In the genomic region with DNA sequence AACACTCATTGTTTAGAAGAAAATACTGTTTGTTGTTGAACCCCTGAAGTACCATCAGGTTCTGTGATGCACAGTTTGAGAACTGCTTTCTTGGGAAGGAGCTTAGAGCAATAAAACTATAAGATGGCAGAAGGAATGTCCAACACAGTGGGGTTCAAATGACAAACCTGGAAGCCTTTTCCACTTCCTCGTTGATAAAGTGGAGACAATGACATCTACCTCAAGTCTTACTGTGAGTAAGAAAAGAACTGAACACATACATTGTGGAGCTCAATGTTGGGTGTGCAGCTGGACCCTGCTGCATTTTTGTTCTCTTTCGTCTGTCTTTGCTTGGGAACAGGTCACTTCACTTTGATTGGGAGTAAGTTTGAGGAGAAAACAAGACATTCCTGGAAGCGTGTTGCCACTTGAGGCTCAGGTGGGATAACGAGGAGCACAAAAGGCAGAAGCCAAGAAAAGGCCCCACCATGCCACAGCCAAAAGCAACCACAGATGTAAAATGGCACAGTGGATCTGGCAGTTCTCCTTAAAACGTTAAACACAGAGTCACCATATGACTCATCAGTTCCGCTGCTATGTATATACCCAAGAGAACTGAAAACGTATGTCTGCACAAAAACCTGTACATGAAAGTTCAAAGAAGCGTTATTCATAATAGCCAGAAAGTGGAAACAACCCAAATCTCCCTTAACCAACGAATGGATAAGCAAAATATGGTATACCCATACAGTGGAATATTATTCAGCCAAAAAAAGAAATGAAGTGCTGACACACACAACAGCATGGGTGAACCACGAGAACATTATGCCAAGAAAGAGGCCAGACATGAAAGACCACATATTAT, we compare ENCODE assay signal across 9 cellular contexts. TPM values are rescaled to one million over a fixed set of nuclear protein-coding genes. Genes with fewer than 3 reads are reported as not detected.
DNase-seq lines count a peak whose midpoint lies in the region; ATAC-seq, FAIRE-seq and TF ChIP-seq lines count a peak whose summit lies in the region.
"Had no signal": no experiment of that assay in that cellular context is flagged by ENCODE, and none has a peak within 500 bp of the region (broad histone marks: within the 10 kb centered on the region; RNA-seq: fewer than 3 reads in every experiment).

No MANE protein-coding gene starts in this region.

- H3K9me2 ChIP-seq in GM23248 (ENCODE audit: insufficient read depth) = no peaks in the 10 kb centered on the region

- POLR2A ChIA-PET in endothelial cell of umbilical vein (lab: Charles Lee) (no interaction called here), Caco-2 (lab: Charles Lee) (no interaction called here)
- POLR2A ChIA-PET in naive thymus-derived CD8-positive, alpha-beta T cell (lab: Charles Lee) = no interaction called here

- H3K4me3 ChIP-seq in GM23248 = no peak overlapping the region
- no peak overlapping the region for H3K4me3 ChIP-seq in endothelial cell of umbilical vein (replicated peaks in 1 of 3; ENCODE audit: insufficient read depth in 1 of 3, low read depth in 1 of 3, low read length in 3 of 3)
- H3K4me3 ChIP-seq in Caco-2 (ENCODE audit: low read depth, low read length) = no peak overlapping the region

- intact Hi-C loops in endothelial cell of umbilical vein (cut with micrococcal nuclease) (no loop called here), Caco-2 (cut with micrococcal nuclease; ENCODE audit: unreplicated experiment) (no loop called here)

- ATAC-seq in GM18517 (IDR thresholded peaks at IDR 0.05; ENCODE audit: unreplicated experiment) = peak; percentile 80
- ATAC-seq in naive thymus-derived CD8-positive, alpha-beta T cell = no peak

- no peaks in the 10 kb centered on the region for H4K20me1 ChIP-seq in GM23248 (ENCODE audit: insufficient read depth)
- H4K20me1 ChIP-seq in endothelial cell of umbilical vein (replicated peaks; ENCODE audit: control insufficient read depth, extremely low read depth, insufficient read depth, low read length) = no peaks in the 10 kb centered on the region

- no peak for TF ChIP-seq CTCF in endothelial cell of umbilical vein (IDR thresholded peaks at IDR 0.05; ENCODE audit: extremely low read depth in 1 of 2, insufficient read depth in 1 of 2, low read depth in 1 of 2, low read length in 2 of 2)
- no peak for TF ChIP-seq CTCF in Caco-2 (IDR thresholded peaks at IDR 0.05; ENCODE audit: insufficient read depth in 1 of 2, low read depth in 1 of 2, low read length in 1 of 2, severe bottlenecking in 1 of 2, unreplicated experiment in 1 of 2)

- H3K4me1 ChIP-seq in GM23248 (ENCODE audit: insufficient read depth) = no peaks in the 10 kb centered on the region
- no peaks in the 10 kb centered on the region for H3K4me1 ChIP-seq in endothelial cell of umbilical vein (ENCODE audit: control insufficient read depth, extremely low read depth, insufficient read depth, low read length)
- no peaks in the 10 kb centered on the region for H3K4me1 ChIP-seq in Caco-2

- no peak overlapping the region for H3K27ac Mint-ChIP-seq in Caco-2 (ENCODE audit: unreplicated experiment)
- H3K27ac Mint-ChIP-seq in naive thymus-derived CD8-positive, alpha-beta T cell = no peak overlapping the region

- H3K27me3 ChIP-seq in GM23248 (replicated peaks; ENCODE audit: insufficient read depth) (no peaks in the 10 kb centered on the region), endothelial cell of umbilical vein (ENCODE audit: control insufficient read depth in 2 of 2, insufficient read depth in 2 of 2, low read length in 2 of 2) (no peaks in the 10 kb centered on the region), Caco-2 (replicated peaks; ENCODE audit: control insufficient read depth, insufficient read depth, low read length) (no peaks in the 10 kb centered on the region)

- no peaks in the 10 kb centered on the region for H3K27me3 Mint-ChIP-seq in Caco-2 (ENCODE audit: insufficient read depth, unreplicated experiment)
- H3K27me3 Mint-ChIP-seq in naive thymus-derived CD8-positive, alpha-beta T cell = no peaks in the 10 kb centered on the region

- DNase-seq in GM23248 (peak; percentile 44), M059J (ENCODE audit: low read depth) (peak; percentile 57), endothelial cell of umbilical vein (ENCODE audit: low read depth, low spot score) (no peak), Caco-2 (no peak), hepatic stellate cell (ENCODE audit: low spot score) (no peak), NCI-H446 treated with DMSO at 0.1 percent for 48 hours (lab: John Stamatoyannopoulos, UW) (no peak)
- no peak for DNase-seq in naive thymus-derived CD8-positive, alpha-beta T cell

- H3K9me3 Mint-ChIP-seq in Caco-2 (ENCODE audit: unreplicated experiment) = no peaks in the 10 kb centered on the region
- H3K9me3 Mint-ChIP-seq in naive thymus-derived CD8-positive, alpha-beta T cell = no peaks in the 10 kb centered on the region

- H3K36me3 Mint-ChIP-seq in Caco-2 (ENCODE audit: insufficient read depth, unreplicated experiment) = no peaks in the 10 kb centered on the region
- H3K36me3 Mint-ChIP-seq in naive thymus-derived CD8-positive, alpha-beta T cell = no peaks in the 10 kb centered on the region

- no peak overlapping the region for H3K27ac ChIP-seq in GM23248
- H3K27ac ChIP-seq in endothelial cell of umbilical vein (ENCODE audit: insufficient read depth, low read depth, low read length) = no peak overlapping the region

- 77 to 85% methylated on average over 10 of the region's 10 CpGs for WGBS in GM23248 (ENCODE audit: low coverage in 1 of 2, low lambda C conversion rate in 2 of 2, missing lambda C conversion rate in 2 of 2), 2 experiments

- no TSS peak for BruUV-seq in endothelial cell of umbilical vein (replicated peaks; lab: Mats Ljungman, UMichigan)
- BruUV-seq in Caco-2 (replicated peaks; lab: Mats Ljungman, UMichigan) = no TSS peak

- H3K4me1 Mint-ChIP-seq in Caco-2 (ENCODE audit: low read depth, unreplicated experiment) = peaks cover 2% of the 10 kb centered on the region
- peaks cover 0 to 24% (median 0%) of the 10 kb centered on the region in 4 donors for H3K4me1 Mint-ChIP-seq in naive thymus-derived CD8-positive, alpha-beta T cell

- H3K36me3 ChIP-seq in GM23248 (ENCODE audit: low read depth) = no peaks in the 10 kb centered on the region
- H3K36me3 ChIP-seq in endothelial cell of umbilical vein (ENCODE audit: control insufficient read depth in 2 of 2, extremely low read depth in 1 of 2, insufficient read depth in 2 of 2, low read length in 2 of 2) = no peaks in the 10 kb centered on the region
- H3K36me3 ChIP-seq in Caco-2 (ENCODE audit: control insufficient read depth, insufficient read depth, low read length) = no peaks in the 10 kb centered on the region

- in situ Hi-C loops in GM23248 (cut with MboI) = no loop called here

- H3K9me1 ChIP-seq in endothelial cell of umbilical vein (replicated peaks; ENCODE audit: control insufficient read depth, extremely low read depth, insufficient read depth, low read length) = no peaks in the 10 kb centered on the region

- H3K9me3 ChIP-seq in GM23248 (ENCODE audit: low read depth) (no peaks in the 10 kb centered on the region), endothelial cell of umbilical vein (replicated peaks; ENCODE audit: control insufficient read depth, insufficient read depth, low read length) (no peaks in the 10 kb centered on the region), Caco-2 (no peaks in the 10 kb centered on the region)

- H3K9ac ChIP-seq in GM23248 = no peak overlapping the region
- no peak overlapping the region for H3K9ac ChIP-seq in endothelial cell of umbilical vein (replicated peaks; ENCODE audit: extremely low read depth, insufficient read depth, low read length)

- no peak overlapping the region for H3K4me2 ChIP-seq in GM23248 (ENCODE audit: unreplicated experiment)
- no peak overlapping the region for H3K4me2 ChIP-seq in endothelial cell of umbilical vein (ENCODE audit: insufficient read depth, low read length)

- dilution Hi-C loops in endothelial cell of umbilical vein (cut with MboI; ENCODE audit: extremely low pct_ligation_motif_present, low sequenced_read_pairs) = no loop called here

- TF ChIP-seq POLR2A in endothelial cell of umbilical vein (IDR thresholded peaks at IDR 0.05; ENCODE audit: low read depth, low read length) = no peak

- no peak overlapping the region for H2AFZ ChIP-seq in GM23248
- H2AFZ ChIP-seq in endothelial cell of umbilical vein (ENCODE audit: low read depth, low read length) = no peak overlapping the region

- CTCF ChIA-PET in endothelial cell of umbilical vein (lab: Charles Lee) = interaction anchor here (0.5 kb wide), 1 partner anchor 768 kb away, joined by 3 read pairs; no protein-coding TSS in a partner anchor
- CTCF ChIA-PET in Caco-2 (lab: Charles Lee) = no interaction called here

- FAIRE-seq in endothelial cell of umbilical vein (lab: Jason Lieb, UNC) = no peak
- FAIRE-seq: endometrium had no signal

- H3K4me3 Mint-ChIP-seq in Caco-2 (ENCODE audit: unreplicated experiment) = no peak overlapping the region
- H3K4me3 Mint-ChIP-seq in naive thymus-derived CD8-positive, alpha-beta T cell = no peak overlapping the region

- peaks cover under 1% of the 10 kb centered on the region; the same call in 1 of the 2 replicates for H3F3A ChIP-seq in GM23248 (ENCODE audit: insufficient read depth)

- no peaks in the 10 kb centered on the region for H3K79me2 ChIP-seq in GM23248 (ENCODE audit: insufficient read depth)
- H3K79me2 ChIP-seq in endothelial cell of umbilical vein (ENCODE audit: control insufficient read depth, insufficient read depth, low read length) = no peaks in the 10 kb centered on the region

TF ChIP-seq in endothelial cell of umbilical vein, 7 proteins besides CTCF, POLR2A, EP300 and RAD21 (continues in another document):
- no peak for TF ChIP-seq POLR2AphosphoS5 (IDR thresholded peaks at IDR 0.05; ENCODE audit: insufficient read depth, low read depth, low read length)
- no peak for TF ChIP-seq GATA2 (IDR thresholded peaks at IDR 0.05; ENCODE audit: insufficient read depth, insufficient read length, low read depth, low read length)
- TF ChIP-seq JUN (IDR thresholded peaks at IDR 0.05; ENCODE audit: borderline replicate concordance, insufficient read depth, insufficient read length, low read depth) = peak; percentile 33
- no peak for TF ChIP-seq FOS (IDR thresholded peaks at IDR 0.05; ENCODE audit: borderline replicate concordance, insufficient read depth, low read length)

RNA-seq across cellular contexts. Expression of a gene that starts 42.9 kb away (rescaled TPM):
- total RNA-seq in GM23248 (2014; rRNA removed; shearing (Covaris generic)) = 200 and 350 TPM in 2 replicates
- polyA plus RNA-seq in GM23248 (2016; fragmentation: Nextera tagmentation; extraction: Ambion mirVana) (462 and 489 TPM in 2 replicates), endothelial cell of umbilical vein (43.1 and 60.1 TPM in 2 replicates)
- total RNA-seq in M059J (2014; rRNA removed; shearing (Covaris generic)) = 243 and 612 TPM in 2 replicates
- total RNA-seq in endothelial cell of umbilical vein (246 and 252 TPM in 2 replicates), Caco-2 (2022) (281 and 293 TPM in 2 replicates)
- polyA plus RNA-seq in endothelial cell of umbilical vein (2011; cell fraction: cytosol; rRNA removed) = 83.0 and 115 TPM in 2 replicates
- 50.0 and 102 TPM in 2 replicates for polyA plus RNA-seq in endothelial cell of umbilical vein (2011; cell fraction: nucleus; rRNA removed)
- polyA plus RNA-seq in endothelial cell of umbilical vein (2012) = 175 and 257 TPM in 2 replicates
- 22.6 and 35.1 TPM in 2 replicates for polyA minus RNA-seq in endothelial cell of umbilical vein
- polyA minus RNA-seq in endothelial cell of umbilical vein (2011; cell fraction: cytosol; rRNA and poly(A)+ RNA removed) = 34.0 TPM
- 97.5 and 126 TPM in 2 replicates for polyA minus RNA-seq in endothelial cell of umbilical vein (2011; cell fraction: nucleus; rRNA and poly(A)+ RNA removed)
- total RNA-seq in naive thymus-derived CD8-positive, alpha-beta T cell = 100 to 1,000 TPM; 194 to 218 TPM
- 100 to 1,000 TPM; 391 to 592 (median 485) TPM for polyA plus RNA-seq in naive thymus-derived CD8-positive, alpha-beta T cell

Comparison
In these comparisons a context has a peak if more than half of its experiments do, and no peak if none do; other contexts are left out.
1. DNase-seq: peak in GM23248 (single experiment) and M059J (single experiment); none in endothelial cell of umbilical vein (single experiment), Caco-2 (0 of 2), naive thymus-derived CD8-positive, alpha-beta T cell (0 of 10), hepatic stellate cell (single experiment) and NCI-H446 treated with DMSO at 0.1 percent for 48 hours (single experiment).